In genomic region chr19:1571358-1571757, GRCh38 we compare ENCODE assay signal across 38 cellular contexts. TPM values are rescaled to one million over a fixed set of nuclear protein-coding genes. Genes with fewer than 3 reads are reported as not detected.
"Had no signal": no experiment of that assay in that cellular context is flagged by ENCODE, and none has a peak within 500 bp of the region (broad histone marks: within the 10 kb centered on the region; RNA-seq: fewer than 3 reads in every experiment).

No MANE protein-coding gene starts in this region.

- H3K27ac ChIP-seq: breast epithelium, Peyer's patch, SJSA1, VCaP had no signal

- H3K4me3 Mint-ChIP-seq: activated B cell treated with CpG ODN at 0.5 μM for 24 hours; activated CD4-positive, alpha-beta memory T cell treated with anti-CD3 and anti-CD28 coated beads for 36 hours; activated naive CD4-positive, alpha-beta T cell treated with anti-CD3 and anti-CD28 coated beads, Interleukin-2, amount 10 ng/mL, durations not matched to agents 7 days and 5 days; activated naive CD8-positive, alpha-beta T cell treated with anti-CD3 and anti-CD28 coated beads for 36 hours; activated T-cell treated with anti-CD3 and anti-CD28 coated beads, Interleukin-2, amount 50 U/mL, for 4 hours had no signal

- H3K36me3 Mint-ChIP-seq: activated CD4-positive, alpha-beta memory T cell treated with anti-CD3 and anti-CD28 coated beads for 36 hours; activated naive CD4-positive, alpha-beta T cell treated with anti-CD3 and anti-CD28 coated beads, Interleukin-2, amount 10 ng/mL, durations not matched to agents 7 days and 5 days; activated naive CD8-positive, alpha-beta T cell treated with anti-CD3 and anti-CD28 coated beads for 36 hours had no signal

- DNase-seq: activated B cell treated with CpG ODN at 0.5 μM for 24 hours; activated CD4-positive, alpha-beta memory T cell treated with anti-CD3 and anti-CD28 coated beads for 36 hours; activated CD4-positive, alpha-beta T cell treated with anti-CD3 and anti-CD28 coated beads for 4 hours; activated CD4-positive, alpha-beta T cell treated with anti-CD3 and anti-CD28 coated beads, Interleukin-2, amount 50 U/mL, for 1 hour; activated CD4-positive, CD25-positive, alpha-beta regulatory T cell treated with anti-CD3 and anti-CD28 coated beads, Interleukin-2, amount 50 U/mL, for 72 hours; activated CD8-positive, alpha-beta memory T cell treated with anti-CD3 and anti-CD28 coated beads, Interleukin-2, amount 50 U/mL, for 4 hours; activated naive CD4-positive, alpha-beta T cell treated with anti-CD3 and anti-CD28 coated beads, Interleukin-2, amount 10 ng/mL, durations not matched to agents 7 days and 5 days; activated naive CD8-positive, alpha-beta T cell treated with anti-CD3 and anti-CD28 coated beads for 36 hours; activated T-cell treated with anti-CD3 and anti-CD28 coated beads for 4 hours; activated T-cell treated with anti-CD3 and anti-CD28 coated beads, Interleukin-2, amount 50 U/mL, for 4 hours; amniotic stem cell; aorta; NCI-H1092 treated with DMSO at 0.1 percent for 48 hours; NCI-H1417; NCI-H146; NCI-H187; NCI-H2029 treated with DMSO at 0.1 percent for 48 hours; NCI-H2107; NCI-H2171; NCI-H510A; NCI-H526; NCI-H748 treated with DMSO at 0.1 percent for 48 hours; NK-92 treated with Interleukin-12 subunit alpha and Interleukin-12 subunit beta, amount 100 ng/mL, for 24 hours; PC-3; Peyer's patch; RPMI8226; SHP77 treated with DMSO at 0.1 percent for 48 hours; SW 1271; T-helper 1 cell; T-helper 2 cell; T-helper 9 cell had no signal

- H3K9me3 ChIP-seq: breast epithelium, Peyer's patch had no signal

- H3K27me3 Mint-ChIP-seq: activated B cell treated with CpG ODN at 0.5 μM for 24 hours had no signal

- H3K4me3 ChIP-seq: breast epithelium, Peyer's patch, SJSA1 had no signal

- H3K9me3 Mint-ChIP-seq: activated B cell treated with CpG ODN at 0.5 μM for 24 hours; activated CD4-positive, alpha-beta memory T cell treated with anti-CD3 and anti-CD28 coated beads for 36 hours; activated naive CD4-positive, alpha-beta T cell treated with anti-CD3 and anti-CD28 coated beads, Interleukin-2, amount 10 ng/mL, durations not matched to agents 7 days and 5 days; activated naive CD8-positive, alpha-beta T cell treated with anti-CD3 and anti-CD28 coated beads for 36 hours; activated T-cell treated with anti-CD3 and anti-CD28 coated beads, Interleukin-2, amount 50 U/mL, for 4 hours; activated T-helper 1 cell treated with anti-CD3 and anti-CD28 coated beads, Interleukin-12 subunit alpha, Interleukin-12 subunit beta, Interleukin-2, Interleukin-4 antibody, amounts not matched to agents 30 ng/mL and 10 ng/mL and 1 ng/mL, durations not matched to agents 14 hours and 24 hours and 36 hours had no signal

- H3K36me3 ChIP-seq: breast epithelium, Peyer's patch had no signal

- H3K27me3 ChIP-seq: breast epithelium, Peyer's patch, SJSA1 had no signal

- H3K27ac Mint-ChIP-seq: activated B cell treated with CpG ODN at 0.5 μM for 24 hours; activated CD4-positive, alpha-beta memory T cell treated with anti-CD3 and anti-CD28 coated beads for 36 hours; activated naive CD4-positive, alpha-beta T cell treated with anti-CD3 and anti-CD28 coated beads, Interleukin-2, amount 10 ng/mL, durations not matched to agents 7 days and 5 days; activated naive CD8-positive, alpha-beta T cell treated with anti-CD3 and anti-CD28 coated beads for 36 hours; activated T-helper 1 cell treated with anti-CD3 and anti-CD28 coated beads, Interleukin-12 subunit alpha, Interleukin-12 subunit beta, Interleukin-2, Interleukin-4 antibody, amounts not matched to agents 30 ng/mL and 10 ng/mL and 1 ng/mL, durations not matched to agents 14 hours and 24 hours and 36 hours had no signal

- ATAC-seq: activated T-cell treated with anti-CD3 and anti-CD28 coated beads, Interleukin-2, amount 50 U/mL, for 4 hours; PC-3; SK-N-SH treated with all-trans-retinoic acid at 6 μM for 48 hours had no signal

RNA-seq across cellular contexts. Expression of gene PLK5, which starts 47.5 kb away (rescaled TPM):
- total RNA-seq: activated B cell treated with CpG ODN at 0.5 μM for 24 hours; activated CD4-positive, alpha-beta memory T cell treated with anti-CD3 and anti-CD28 coated beads for 36 hours; activated naive CD8-positive, alpha-beta T cell treated with anti-CD3 and anti-CD28 coated beads for 36 hours; activated T-cell treated with anti-CD3 and anti-CD28 coated beads, Interleukin-2, amount 50 U/mL, for 4 hours; activated T-helper 1 cell treated with anti-CD3 and anti-CD28 coated beads, Interleukin-12 subunit alpha, Interleukin-12 subunit beta, Interleukin-2, Interleukin-4 antibody, amounts not matched to agents 30 ng/mL and 10 ng/mL and 1 ng/mL, durations not matched to agents 14 hours and 24 hours and 36 hours; aorta; cardiac septum; M059J; PC-3; Peyer's patch; SJSA1 had no signal

RNA-seq across cellular contexts. Expression of gene ADAMTSL5, which starts 58.5 kb away (rescaled TPM):
- total RNA-seq: activated B cell treated with CpG ODN at 0.5 μM for 24 hours had no signal
